14 cellular contexts compared by ENCODE assay signal in the genomic region with DNA sequence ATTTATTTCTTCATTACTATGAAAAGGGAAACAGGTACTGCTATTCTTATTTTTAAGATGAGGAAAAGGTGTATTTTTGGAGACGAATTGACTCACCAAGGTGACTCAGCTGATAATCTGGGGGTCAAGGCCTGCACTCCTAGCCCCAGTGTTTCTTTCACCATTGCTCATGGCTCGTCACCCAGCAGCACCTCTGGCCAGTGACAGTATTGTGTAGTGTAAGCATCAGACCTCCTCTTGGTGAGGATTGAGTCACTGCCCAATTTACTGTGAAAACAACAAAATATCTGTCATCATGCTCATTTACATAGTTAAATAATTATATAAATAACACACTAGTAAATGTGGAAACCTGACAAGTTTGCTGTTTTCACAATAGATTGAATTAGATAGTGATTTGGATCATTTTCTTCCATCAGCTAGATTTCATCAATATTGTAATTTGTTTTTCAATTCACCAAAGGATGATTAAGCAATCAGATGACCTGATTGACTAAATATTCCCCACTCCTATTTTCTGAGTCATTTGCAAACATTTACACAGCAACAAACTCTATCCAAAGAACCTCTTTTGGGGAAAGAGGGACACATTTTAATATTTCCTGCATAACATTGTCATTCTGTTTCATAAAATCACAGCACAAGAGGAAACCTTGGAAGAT.
DNase-seq lines count a peak whose midpoint lies in the region; ATAC-seq, FAIRE-seq and TF ChIP-seq lines count a peak whose summit lies in the region.
"Had no signal": no experiment of that assay in that cellular context is flagged by ENCODE, and none has a peak within 500 bp of the region (broad histone marks: within the 10 kb centered on the region; RNA-seq: fewer than 3 reads in every experiment).

No MANE protein-coding gene starts in this region.

- H3K36me3 ChIP-seq in osteoblast (ENCODE audit: insufficient read depth, low read length) (no peaks in the 10 kb centered on the region), SJCRH30 (no peaks in the 10 kb centered on the region)
- H3K36me3 ChIP-seq: right atrium auricular region had no signal

- ATAC-seq in effector memory CD8-positive, alpha-beta T cell (replicated peaks) = no peak
- ATAC-seq: natural killer cell treated with Interleukin-12 subunit alpha and Interleukin-12 subunit beta and Interleukin-15 and Interleukin-18, amount 100 ng/mL, for 72 hours; stimulated activated naive CD8-positive, alpha-beta T cell treated with anti-CD3 and anti-CD28 coated beads, Interleukin-15, amount 100 ng/mL, for 72 hours had no signal

- no peak overlapping the region for H3K4me3 ChIP-seq in epithelial cell of proximal tubule (ENCODE audit: low read depth, low read length)
- H3K4me3 ChIP-seq in osteoblast (ENCODE audit: insufficient read depth, low read length) = no peak overlapping the region
- H3K4me3 ChIP-seq in SJCRH30 = no peak overlapping the region
- H3K4me3 ChIP-seq: right atrium auricular region had no signal

- H3K79me2 ChIP-seq in osteoblast (ENCODE audit: insufficient read depth, low read length) = no peaks in the 10 kb centered on the region

- no peaks in the 10 kb centered on the region for H3K4me1 Mint-ChIP-seq in effector memory CD8-positive, alpha-beta T cell (ENCODE audit: low read depth in 2 of 2)
- H3K4me1 Mint-ChIP-seq: activated CD4-positive, alpha-beta memory T cell treated with anti-CD3 and anti-CD28 coated beads, Interleukin-2, amount 10 ng/mL, durations not matched to agents 7 days and 5 days; stimulated activated naive CD8-positive, alpha-beta T cell treated with anti-CD3 and anti-CD28 coated beads, Interleukin-15, amount 100 ng/mL, for 72 hours had no signal

- H3K27me3 Mint-ChIP-seq in effector memory CD8-positive, alpha-beta T cell = no peaks in the 10 kb centered on the region
- H3K27me3 Mint-ChIP-seq: activated CD4-positive, alpha-beta memory T cell treated with anti-CD3 and anti-CD28 coated beads, Interleukin-2, amount 10 ng/mL, durations not matched to agents 7 days and 5 days; CD4-positive, alpha-beta T cell; natural killer cell treated with Interleukin-12 subunit alpha and Interleukin-12 subunit beta and Interleukin-15 and Interleukin-18, amount 100 ng/mL, for 72 hours; stimulated activated naive CD8-positive, alpha-beta T cell treated with anti-CD3 and anti-CD28 coated beads, Interleukin-15, amount 100 ng/mL, for 72 hours had no signal

- H3K4me3 Mint-ChIP-seq in effector memory CD8-positive, alpha-beta T cell = no peak overlapping the region
- H3K4me3 Mint-ChIP-seq: activated CD4-positive, alpha-beta memory T cell treated with anti-CD3 and anti-CD28 coated beads, Interleukin-2, amount 10 ng/mL, durations not matched to agents 7 days and 5 days; CD4-positive, alpha-beta T cell; natural killer cell treated with Interleukin-12 subunit alpha and Interleukin-12 subunit beta and Interleukin-15 and Interleukin-18, amount 100 ng/mL, for 72 hours; stimulated activated naive CD8-positive, alpha-beta T cell treated with anti-CD3 and anti-CD28 coated beads, Interleukin-15, amount 100 ng/mL, for 72 hours had no signal

- peak overlapping the region; percentile 5 for H3K4me2 ChIP-seq in osteoblast (ENCODE audit: insufficient read depth, low read length)

- H3K27ac ChIP-seq in osteoblast (ENCODE audit: low read depth, low read length) = peak overlapping the region; percentile 63
- no peak overlapping the region for H3K27ac ChIP-seq in SJCRH30
- H3K27ac ChIP-seq: right atrium auricular region had no signal

- peak; percentile 91 for DNase-seq in ELR (ENCODE audit: low read depth)
- DNase-seq in RCC 7860 (ENCODE audit: low spot score) = peak; percentile 23
- DNase-seq in epithelial cell of proximal tubule (ENCODE audit: low read depth) = peak; percentile 69
- peak; percentile 45 for DNase-seq in osteoblast (ENCODE audit: insufficient read length, low spot score, missing footprints)
- no peak for DNase-seq in effector memory CD8-positive, alpha-beta T cell
- DNase-seq in middle frontal gyrus (ENCODE audit: extremely low spot score, low spot score) = no peak
- no peak for DNase-seq in SKM-1 treated with dmso at 0.1 percent for 144 hours (lab: John Stamatoyannopoulos, UW; ENCODE audit: unreplicated experiment)
- DNase-seq in SJCRH30 = no peak
- DNase-seq: activated CD4-positive, alpha-beta memory T cell treated with anti-CD3 and anti-CD28 coated beads, Interleukin-2, amount 10 ng/mL, durations not matched to agents 7 days and 5 days; activated gamma-delta T cell treated with Interleukin-2 at 50 U/mL for 16 hours; CD4-positive, alpha-beta T cell; stimulated activated naive CD8-positive, alpha-beta T cell treated with anti-CD3 and anti-CD28 coated beads, Interleukin-15, amount 100 ng/mL, for 72 hours had no signal

- no peak overlapping the region for H2AFZ ChIP-seq in osteoblast (ENCODE audit: low read length)

- H3K9me3 Mint-ChIP-seq in effector memory CD8-positive, alpha-beta T cell = no peaks in the 10 kb centered on the region
- H3K9me3 Mint-ChIP-seq: activated CD4-positive, alpha-beta memory T cell treated with anti-CD3 and anti-CD28 coated beads, Interleukin-2, amount 10 ng/mL, durations not matched to agents 7 days and 5 days; CD4-positive, alpha-beta T cell; natural killer cell treated with Interleukin-12 subunit alpha and Interleukin-12 subunit beta and Interleukin-15 and Interleukin-18, amount 100 ng/mL, for 72 hours; stimulated activated naive CD8-positive, alpha-beta T cell treated with anti-CD3 and anti-CD28 coated beads, Interleukin-15, amount 100 ng/mL, for 72 hours had no signal

- no peaks in the 10 kb centered on the region for H3K36me3 Mint-ChIP-seq in effector memory CD8-positive, alpha-beta T cell (ENCODE audit: insufficient read depth)
- H3K36me3 Mint-ChIP-seq: natural killer cell treated with Interleukin-12 subunit alpha and Interleukin-12 subunit beta and Interleukin-15 and Interleukin-18, amount 100 ng/mL, for 72 hours had no signal

- FAIRE-seq in RCC 7860 (lab: Jason Lieb, UNC) = peak; percentile 2

- H3K27ac Mint-ChIP-seq in effector memory CD8-positive, alpha-beta T cell = no peak overlapping the region
- H3K27ac Mint-ChIP-seq: activated CD4-positive, alpha-beta memory T cell treated with anti-CD3 and anti-CD28 coated beads, Interleukin-2, amount 10 ng/mL, durations not matched to agents 7 days and 5 days; CD4-positive, alpha-beta T cell; natural killer cell treated with Interleukin-12 subunit alpha and Interleukin-12 subunit beta and Interleukin-15 and Interleukin-18, amount 100 ng/mL, for 72 hours; stimulated activated naive CD8-positive, alpha-beta T cell treated with anti-CD3 and anti-CD28 coated beads, Interleukin-15, amount 100 ng/mL, for 72 hours had no signal

- H4K20me1 ChIP-seq in osteoblast (ENCODE audit: insufficient read depth, low read length) = no peaks in the 10 kb centered on the region

- no peaks in the 10 kb centered on the region for H3K9me3 ChIP-seq in osteoblast (ENCODE audit: low read depth, low read length)
- no peaks in the 10 kb centered on the region for H3K9me3 ChIP-seq in SJCRH30 (replicated peaks)
- H3K9me3 ChIP-seq: right atrium auricular region had no signal

- H3K4me1 ChIP-seq in osteoblast (ENCODE audit: insufficient read depth, low read length) = peaks cover 18% of the 10 kb centered on the region
- no peaks in the 10 kb centered on the region for H3K4me1 ChIP-seq in SJCRH30
- H3K4me1 ChIP-seq: right atrium auricular region had no signal

- TF ChIP-seq CTCF in epithelial cell of proximal tubule (conservative IDR thresholded peaks at IDR 0.05; ENCODE audit: low read depth, low read length) = no peak
- TF ChIP-seq CTCF in osteoblast (IDR thresholded peaks at IDR 0.05; ENCODE audit: extremely low read depth, low read depth, low read length) = no peak

- H3K27me3 ChIP-seq in osteoblast (ENCODE audit: insufficient read depth, low read length) = no peaks in the 10 kb centered on the region
- no peaks in the 10 kb centered on the region for H3K27me3 ChIP-seq in SJCRH30
- H3K27me3 ChIP-seq: right atrium auricular region had no signal

Comparison
In these comparisons a context has a peak if more than half of its experiments do, and no peak if none do; other contexts are left out.
1. DNase-seq: peak in ELR (single experiment), RCC 7860 (single experiment), epithelial cell of proximal tubule (single experiment) and osteoblast (single experiment); none in effector memory CD8-positive, alpha-beta T cell (0 of 3), middle frontal gyrus (single experiment), SKM-1 treated with dmso at 0.1 percent for 144 hours (single experiment) and SJCRH30 (0 of 2).